In the genomic region with DNA sequence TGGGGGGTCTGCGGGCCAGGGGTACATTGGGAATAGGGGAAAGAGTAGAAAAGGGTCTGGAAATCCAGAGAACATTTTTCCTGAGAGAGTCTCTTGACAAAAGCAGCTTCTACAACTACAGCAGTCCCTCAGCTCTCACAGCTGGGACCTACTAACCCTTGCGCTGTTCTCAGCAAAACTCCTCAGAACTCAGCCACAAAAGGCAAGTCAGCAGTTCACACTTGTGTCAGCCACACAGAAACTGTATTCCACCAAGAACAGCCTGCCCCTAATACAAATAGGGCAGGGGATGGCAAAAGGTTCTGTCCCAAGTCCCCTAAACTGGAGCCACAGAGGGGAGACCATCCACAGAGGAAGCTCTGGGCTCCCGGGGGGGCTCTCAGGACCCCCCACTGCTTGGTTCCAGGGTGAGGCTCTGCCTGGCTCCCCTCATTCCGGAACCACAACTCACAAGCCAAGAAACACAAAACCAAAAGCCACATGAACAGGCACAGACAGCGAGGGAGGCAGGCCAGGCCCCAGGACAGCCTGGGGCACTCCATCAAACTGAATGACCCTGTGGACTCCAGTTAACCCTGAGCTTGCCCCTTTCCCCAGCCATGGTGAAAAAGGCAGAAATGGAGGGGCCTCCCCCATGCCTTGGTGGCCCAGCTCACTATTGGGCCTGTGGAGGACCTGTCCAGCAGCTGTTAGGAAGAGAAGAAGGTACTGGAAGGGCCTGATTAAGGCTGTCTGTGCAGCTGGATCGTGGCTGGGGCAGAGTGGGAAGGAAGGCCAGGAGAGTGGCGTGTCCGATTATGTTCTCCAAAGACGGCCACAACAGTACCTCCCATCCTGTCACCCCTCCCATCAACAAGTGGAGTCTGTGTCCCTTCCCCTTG, we compare ENCODE assay signal across 17 cellular contexts.
DNase-seq lines count a peak whose midpoint lies in the region; ATAC-seq, FAIRE-seq and TF ChIP-seq lines count a peak whose summit lies in the region.
"Had no signal": no experiment of that assay in that cellular context is flagged by ENCODE, and none has a peak within 500 bp of the region (broad histone marks: within the 10 kb centered on the region; RNA-seq: fewer than 3 reads in every experiment).

No MANE protein-coding gene starts in this region.

- POLR2A ChIA-PET in HepG2 (lab: Yijun Ruan, JAX): interaction anchor here (1.3 to 3.4 kb wide), 4 partner anchors 20 to 162 kb away, joined by 3 to 36 read pairs (median 6); partner anchors contain the start of gene CHSY1

- no peak overlapping the region for H2AFZ ChIP-seq in HepG2 (ENCODE audit: low read length)
- H2AFZ ChIP-seq in neural progenitor cell (replicated peaks): no peak overlapping the region

- H3K4me2 ChIP-seq in HepG2 (ENCODE audit: low read depth, low read length): peak overlapping the region; percentile 86
- H3K4me2 ChIP-seq in neural progenitor cell: no peak overlapping the region

- H3K4me1 Mint-ChIP-seq in neural progenitor cell (peaks cover 40% of the 10 kb centered on the region), glutamatergic neuron (ENCODE audit: low read depth, unreplicated experiment) (peaks cover 2% of the 10 kb centered on the region)
- H3K4me1 Mint-ChIP-seq: activated B cell treated with CpG ODN at 0.5 μM for 24 hours had no signal

- TF ChIP-seq EP300 in HepG2 (IDR thresholded peaks at IDR 0.05; ENCODE audit: low read depth in 2 of 2, low read length in 2 of 2): no peak
- no peak for TF ChIP-seq EP300 in HepG2 (CRISPR knock-in tag; IDR thresholded peaks at IDR 0.05; ENCODE audit: borderline replicate concordance)

- peaks cover 0 to 4% of the 10 kb centered on the region in 2 experiments; a peak in 1 of 5 replicates for H3K27me3 ChIP-seq in HepG2 (ENCODE audit: control insufficient read depth in 1 of 2, insufficient read depth in 2 of 2, low read length in 2 of 2)
- no peaks in the 10 kb centered on the region for H3K27me3 ChIP-seq in right lobe of liver
- no peaks in the 10 kb centered on the region for H3K27me3 ChIP-seq in ascending aorta
- H3K27me3 ChIP-seq in neural progenitor cell: no peaks in the 10 kb centered on the region
- H3K27me3 ChIP-seq: ovary, Peyer's patch had no signal

- H3K9me3 Mint-ChIP-seq in neural progenitor cell: peaks cover 2% of the 10 kb centered on the region
- peaks cover 2% of the 10 kb centered on the region for H3K9me3 Mint-ChIP-seq in glutamatergic neuron (ENCODE audit: unreplicated experiment)
- H3K9me3 Mint-ChIP-seq: activated naive CD4-positive, alpha-beta T cell treated with anti-CD3 and anti-CD28 coated beads, Interleukin-2, amount 10 ng/mL, durations not matched to agents 7 days and 5 days; stimulated activated naive CD8-positive, alpha-beta T cell treated with anti-CD3 and anti-CD28 coated beads, Interleukin-15, Interleukin-2, amounts not matched to agents 100 ng/mL and 50 ng/mL, for 24 hours had no signal

- DNase-seq in HepG2 (ENCODE audit: low spot score): no peak
- no peak for DNase-seq in right lobe of liver
- DNase-seq in ascending aorta (ENCODE audit: low spot score in 2 of 2): no peak
- no peak for DNase-seq in neural progenitor cell (ENCODE audit: low spot score)
- no peak for DNase-seq in glutamatergic neuron
- no peak for DNase-seq in activated CD8-positive, alpha-beta memory T cell treated with anti-CD3 and anti-CD28 coated beads for 24 hours
- DNase-seq in T1000 (lab: John Stamatoyannopoulos, UW): no peak
- DNase-seq: activated B cell treated with CpG ODN at 0.5 μM for 24 hours; activated CD8-positive, alpha-beta memory T cell treated with anti-CD3 and anti-CD28 coated beads, Interleukin-2, amount 50 U/mL, for 48 hours; activated naive CD4-positive, alpha-beta T cell treated with anti-CD3 and anti-CD28 coated beads, Interleukin-2, amount 10 ng/mL, durations not matched to agents 7 days and 5 days; effector memory CD4-positive, alpha-beta T cell; stimulated activated CD4-positive, alpha-beta T cell treated with anti-CD3 and anti-CD28 coated beads, Interleukin-12 subunit alpha, Interleukin-12 subunit beta, amount 100 ng/mL, for 4 hours had no signal

- H3K27me3 Mint-ChIP-seq in neural progenitor cell (ENCODE audit: insufficient read depth, low read depth): peaks cover 13% of the 10 kb centered on the region
- H3K27me3 Mint-ChIP-seq in glutamatergic neuron (ENCODE audit: unreplicated experiment): peaks cover 5% of the 10 kb centered on the region
- H3K27me3 Mint-ChIP-seq: activated B cell treated with CpG ODN at 0.5 μM for 24 hours had no signal

- H3K36me3 ChIP-seq in HepG2 (replicated peaks in 1 of 2; ENCODE audit: control insufficient read depth in 1 of 2, insufficient read depth in 2 of 2, low read length in 2 of 2) (no peaks in the 10 kb centered on the region), right lobe of liver (no peaks in the 10 kb centered on the region), ascending aorta (no peaks in the 10 kb centered on the region), neural progenitor cell (no peaks in the 10 kb centered on the region)
- H3K36me3 ChIP-seq: ovary, Peyer's patch had no signal

- H3K9me3 ChIP-seq in HepG2 (ENCODE audit: low read length) (no peaks in the 10 kb centered on the region), right lobe of liver (no peaks in the 10 kb centered on the region), ascending aorta (no peaks in the 10 kb centered on the region), neural progenitor cell (ENCODE audit: low read depth) (no peaks in the 10 kb centered on the region)
- H3K9me3 ChIP-seq: ovary, Peyer's patch had no signal

- TF ChIP-seq CTCF in HepG2 (CRISPR knock-in tag; IDR thresholded peaks at IDR 0.05) (no peak), right lobe of liver (IDR thresholded peaks at IDR 0.05) (no peak), ascending aorta (IDR thresholded peaks at IDR 0.05) (no peak), neural progenitor cell (IDR thresholded peaks at IDR 0.05) (no peak), glutamatergic neuron (IDR thresholded peaks at IDR 0.05; ENCODE audit: partially characterized antibody, unreplicated experiment) (no peak)

- H3K4me3 Mint-ChIP-seq in neural progenitor cell: peak overlapping the region; percentile 65
- H3K4me3 Mint-ChIP-seq in glutamatergic neuron (ENCODE audit: unreplicated experiment): no peak overlapping the region
- H3K4me3 Mint-ChIP-seq: activated B cell treated with CpG ODN at 0.5 μM for 24 hours; activated naive CD4-positive, alpha-beta T cell treated with anti-CD3 and anti-CD28 coated beads, Interleukin-2, amount 10 ng/mL, durations not matched to agents 7 days and 5 days; stimulated activated naive CD8-positive, alpha-beta T cell treated with anti-CD3 and anti-CD28 coated beads, Interleukin-15, Interleukin-2, amounts not matched to agents 100 ng/mL and 50 ng/mL, for 24 hours had no signal

- no peak for FAIRE-seq in HepG2 (lab: Jason Lieb, UNC)
- FAIRE-seq: islet of Langerhans had no signal

- peak overlapping the region; percentile 77 for H3K9ac ChIP-seq in HepG2 (ENCODE audit: insufficient read depth, low read depth, low read length)
- H3K9ac ChIP-seq in neural progenitor cell: no peak overlapping the region

- no peak; a peak in 1 of 4 replicates for TF ChIP-seq POLR2A in HepG2 (IDR thresholded peaks at IDR 0.05; ENCODE audit: insufficient read depth in 1 of 2, low read depth in 2 of 2, low read length in 2 of 2)
- no peak for TF ChIP-seq POLR2A in right lobe of liver (IDR thresholded peaks at IDR 0.05)

- 67% methylated on average over 7 of the region's 9 CpGs for WGBS in HepG2 (ENCODE audit: low lambda C conversion rate)
- WGBS in right lobe of liver (ENCODE audit: insufficient coverage, low coverage, low lambda C conversion rate, missing lambda C conversion rate): 81% methylated on average over 5 of the region's 9 CpGs

- TF ChIP-seq RAD21 in HepG2 (CRISPR knock-in tag; IDR thresholded peaks at IDR 0.05): no peak

- in situ Hi-C loops in HepG2 (cut with HindIII; ENCODE audit: extremely low pct_ligation_motif_present, low pct_unique_long_range_greater_than_20kb): loop anchor here (5.0 to 10.0 kb wide), 2 partner anchors 37 to 165 kb away; partner anchors contain the start of gene CHSY1

- peaks cover 62% of the 10 kb centered on the region for H3K4me1 ChIP-seq in HepG2 (ENCODE audit: insufficient read depth, low read length)
- H3K4me1 ChIP-seq in right lobe of liver: no peaks in the 10 kb centered on the region
- peaks cover 0 to 10% of the 10 kb centered on the region in 2 donors for H3K4me1 ChIP-seq in ascending aorta
- H3K4me1 ChIP-seq in neural progenitor cell: no peaks in the 10 kb centered on the region

- H3K27ac Mint-ChIP-seq in neural progenitor cell (peak overlapping the region; percentile 33), glutamatergic neuron (ENCODE audit: unreplicated experiment) (no peak overlapping the region)
- H3K27ac Mint-ChIP-seq: activated B cell treated with CpG ODN at 0.5 μM for 24 hours; activated naive CD4-positive, alpha-beta T cell treated with anti-CD3 and anti-CD28 coated beads, Interleukin-2, amount 10 ng/mL, durations not matched to agents 7 days and 5 days; stimulated activated naive CD8-positive, alpha-beta T cell treated with anti-CD3 and anti-CD28 coated beads, Interleukin-15, Interleukin-2, amounts not matched to agents 100 ng/mL and 50 ng/mL, for 24 hours had no signal

- intact Hi-C loops in HepG2 (cut with micrococcal nuclease; ENCODE audit: unreplicated experiment): loop anchor here (1.0 to 5.0 kb wide), 5 partner anchors 37 to 168 kb away; partner anchors contain the start of gene CHSY1
- intact Hi-C loops in right lobe of liver (cut with DNase I): loop anchor here (5.0 kb wide), 2 partner anchors 162 to 172 kb away; partner anchors contain the start of gene CHSY1 (in 1 of the 2)
- intact Hi-C loops in ascending aorta (cut with DNase I): loop anchor here (5.0 kb wide), 1 partner anchor 73 kb away; no protein-coding TSS in a partner anchor

- CTCF ChIA-PET in HepG2 (lab: Yijun Ruan, JAX; ENCODE audit: low intra/inter-chr PET ratio, low total read pairs): interaction anchor here (1.6 to 5.4 kb wide), 2 partner anchors 75 to 168 kb away, joined by 6 to 37 read pairs; no protein-coding TSS in a partner anchor

- H3K27ac ChIP-seq in HepG2 (ENCODE audit: extremely low read length, insufficient read depth, low read length) (peak overlapping the region; percentile 76), right lobe of liver (no peak overlapping the region), ascending aorta (peak overlapping the region; percentile 16 to 34), neural progenitor cell (no peak overlapping the region)

- no TSS peak for BruUV-seq in HepG2 (replicated peaks; lab: Mats Ljungman, UMichigan)

- H4K20me1 ChIP-seq in HepG2 (ENCODE audit: insufficient read depth, low read length) (no peaks in the 10 kb centered on the region), neural progenitor cell (ENCODE audit: low read depth) (no peaks in the 10 kb centered on the region)

- peak overlapping the region; percentile 66 to 81 (median 78) for H3K4me3 ChIP-seq in HepG2 (replicated peaks in 1 of 3; ENCODE audit: insufficient read depth in 1 of 3, low read depth in 2 of 3, low read length in 3 of 3)
- H3K4me3 ChIP-seq in right lobe of liver: no peak overlapping the region
- H3K4me3 ChIP-seq in ascending aorta: no peak overlapping the region
- no peak overlapping the region for H3K4me3 ChIP-seq in neural progenitor cell

- 0 out of 3 replicates have a peak, but pooled peaks have one; percentile 1 for ATAC-seq in HepG2
- no peak for ATAC-seq in right lobe of liver
- ATAC-seq in HG02970 (IDR thresholded peaks at IDR 0.05; ENCODE audit: low FRiP score, unreplicated experiment): no peak

- H3K36me3 Mint-ChIP-seq in neural progenitor cell (no peaks in the 10 kb centered on the region), glutamatergic neuron (ENCODE audit: unreplicated experiment) (no peaks in the 10 kb centered on the region)
- H3K36me3 Mint-ChIP-seq: activated naive CD4-positive, alpha-beta T cell treated with anti-CD3 and anti-CD28 coated beads, Interleukin-2, amount 10 ng/mL, durations not matched to agents 7 days and 5 days had no signal

- peaks cover 20% of the 10 kb centered on the region for H3K79me2 ChIP-seq in HepG2 (ENCODE audit: insufficient read depth, low read length)
- no peaks in the 10 kb centered on the region for H3K79me2 ChIP-seq in neural progenitor cell (ENCODE audit: low read depth)

- no peaks in the 10 kb centered on the region for H3F3A ChIP-seq in neural progenitor cell (ENCODE audit: low read depth)

Comparison
In these comparisons a context has a peak if more than half of its experiments do, and no peak if none do; other contexts are left out.
1. H3K27ac ChIP-seq: peak in HepG2 (single experiment) and ascending aorta (2 of 2); none in right lobe of liver (0 of 3) and neural progenitor cell (single experiment).
2. H3K4me3 ChIP-seq: peak in HepG2 (3 of 3); none in right lobe of liver (0 of 3), ascending aorta (0 of 2) and neural progenitor cell (single experiment).